1 cellular context compared by ENCODE assay signal in the genomic region with DNA sequence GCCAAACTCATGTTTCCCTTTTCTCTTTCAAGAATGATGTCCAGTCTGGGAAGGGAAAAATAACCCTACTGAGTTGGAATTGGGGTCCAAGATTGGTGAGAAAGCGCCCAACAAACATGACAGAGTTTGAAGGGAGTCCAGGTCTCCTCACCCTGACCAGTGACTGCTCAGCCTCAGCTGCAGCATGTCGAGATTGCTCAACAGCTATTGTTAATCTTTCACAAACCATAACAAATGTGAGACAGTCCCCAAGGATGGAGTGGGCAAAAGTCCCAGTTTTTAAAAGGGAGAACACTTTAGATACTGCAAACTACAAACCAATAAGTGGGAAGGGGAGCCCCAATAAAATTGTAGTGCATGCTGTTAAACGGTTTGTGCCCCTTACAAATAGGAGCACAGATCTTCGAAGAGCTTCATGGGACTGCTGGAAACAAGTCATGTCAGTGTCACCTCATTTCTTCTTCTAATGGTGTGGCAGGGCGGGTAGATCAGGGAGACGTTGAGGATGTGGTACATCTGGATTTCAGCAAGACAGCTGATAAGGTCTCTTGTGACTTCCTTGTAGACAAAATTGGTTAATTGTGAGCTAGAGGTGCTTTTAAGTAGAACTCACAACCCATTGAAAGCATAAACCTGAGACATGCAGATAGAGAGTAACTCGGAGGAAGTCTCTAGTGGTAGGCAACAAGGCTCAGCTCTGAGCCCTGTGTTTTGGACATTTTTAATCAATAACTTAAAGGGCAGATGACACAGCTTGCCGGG.
TF ChIP-seq lines count a peak whose summit lies in the region.

No MANE protein-coding gene starts in this region.

TF ChIP-seq in K562, 482 proteins besides CTCF, POLR2A, EP300 and RAD21 (continued from another document):
- TF ChIP-seq, protein P1, sequence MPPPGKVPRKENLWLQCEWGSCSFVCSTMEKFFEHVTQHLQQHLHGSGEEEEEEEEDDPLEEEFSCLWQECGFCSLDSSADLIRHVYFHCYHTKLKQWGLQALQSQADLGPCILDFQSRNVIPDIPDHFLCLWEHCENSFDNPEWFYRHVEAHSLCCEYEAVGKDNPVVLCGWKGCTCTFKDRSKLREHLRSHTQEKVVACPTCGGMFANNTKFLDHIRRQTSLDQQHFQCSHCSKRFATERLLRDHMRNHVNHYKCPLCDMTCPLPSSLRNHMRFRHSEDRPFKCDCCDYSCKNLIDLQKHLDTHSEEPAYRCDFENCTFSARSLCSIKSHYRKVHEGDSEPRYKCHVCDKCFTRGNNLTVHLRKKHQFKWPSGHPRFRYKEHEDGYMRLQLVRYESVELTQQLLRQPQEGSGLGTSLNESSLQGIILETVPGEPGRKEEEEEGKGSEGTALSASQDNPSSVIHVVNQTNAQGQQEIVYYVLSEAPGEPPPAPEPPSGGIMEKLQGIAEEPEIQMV (tag; conservative IDR thresholded peaks at IDR 0.05; ENCODE audit: low read depth) = no peak
- TF ChIP-seq, protein P2, sequence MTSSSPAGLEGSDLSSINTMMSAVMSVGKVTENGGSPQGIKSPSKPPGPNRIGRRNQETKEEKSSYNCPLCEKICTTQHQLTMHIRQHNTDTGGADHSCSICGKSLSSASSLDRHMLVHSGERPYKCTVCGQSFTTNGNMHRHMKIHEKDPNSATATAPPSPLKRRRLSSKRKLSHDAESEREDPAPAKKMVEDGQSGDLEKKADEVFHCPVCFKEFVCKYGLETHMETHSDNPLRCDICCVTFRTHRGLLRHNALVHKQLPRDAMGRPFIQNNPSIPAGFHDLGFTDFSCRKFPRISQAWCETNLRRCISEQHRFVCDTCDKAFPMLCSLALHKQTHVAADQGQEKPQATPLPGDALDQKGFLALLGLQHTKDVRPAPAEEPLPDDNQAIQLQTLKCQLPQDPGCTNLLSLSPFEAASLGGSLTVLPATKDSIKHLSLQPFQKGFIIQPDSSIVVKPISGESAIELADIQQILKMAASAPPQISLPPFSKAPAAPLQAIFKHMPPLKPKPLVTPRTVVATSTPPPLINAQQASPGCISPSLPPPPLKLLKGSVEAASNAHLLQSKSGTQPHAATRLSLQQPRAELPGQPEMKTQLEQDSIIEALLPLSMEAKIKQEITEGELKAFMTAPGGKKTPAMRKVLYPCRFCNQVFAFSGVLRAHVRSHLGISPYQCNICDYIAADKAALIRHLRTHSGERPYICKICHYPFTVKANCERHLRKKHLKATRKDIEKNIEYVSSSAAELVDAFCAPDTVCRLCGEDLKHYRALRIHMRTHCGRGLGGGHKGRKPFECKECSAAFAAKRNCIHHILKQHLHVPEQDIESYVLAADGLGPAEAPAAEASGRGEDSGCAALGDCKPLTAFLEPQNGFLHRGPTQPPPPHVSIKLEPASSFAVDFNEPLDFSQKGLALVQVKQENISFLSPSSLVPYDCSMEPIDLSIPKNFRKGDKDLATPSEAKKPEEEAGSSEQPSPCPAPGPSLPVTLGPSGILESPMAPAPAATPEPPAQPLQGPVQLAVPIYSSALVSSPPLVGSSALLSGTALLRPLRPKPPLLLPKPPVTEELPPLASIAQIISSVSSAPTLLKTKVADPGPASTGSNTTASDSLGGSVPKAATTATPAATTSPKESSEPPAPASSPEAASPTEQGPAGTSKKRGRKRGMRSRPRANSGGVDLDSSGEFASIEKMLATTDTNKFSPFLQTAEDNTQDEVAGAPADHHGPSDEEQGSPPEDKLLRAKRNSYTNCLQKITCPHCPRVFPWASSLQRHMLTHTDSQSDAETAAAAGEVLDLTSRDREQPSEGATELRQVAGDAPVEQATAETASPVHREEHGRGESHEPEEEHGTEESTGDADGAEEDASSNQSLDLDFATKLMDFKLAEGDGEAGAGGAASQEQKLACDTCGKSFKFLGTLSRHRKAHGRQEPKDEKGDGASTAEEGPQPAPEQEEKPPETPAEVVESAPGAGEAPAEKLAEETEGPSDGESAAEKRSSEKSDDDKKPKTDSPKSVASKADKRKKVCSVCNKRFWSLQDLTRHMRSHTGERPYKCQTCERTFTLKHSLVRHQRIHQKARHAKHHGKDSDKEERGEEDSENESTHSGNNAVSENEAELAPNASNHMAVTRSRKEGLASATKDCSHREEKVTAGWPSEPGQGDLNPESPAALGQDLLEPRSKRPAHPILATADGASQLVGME (CRISPR knock-in tag; IDR thresholded peaks at IDR 0.05) = no peak
- TF ChIP-seq TARDBP (IDR thresholded peaks at IDR 0.05) = no peak
- TF ChIP-seq POLR2H (tag; IDR thresholded peaks at IDR 0.05; ENCODE audit: low read depth) = no peak
- no peak for TF ChIP-seq GTF2E2 (tag; IDR thresholded peaks at IDR 0.05)
- TF ChIP-seq, protein P3, sequence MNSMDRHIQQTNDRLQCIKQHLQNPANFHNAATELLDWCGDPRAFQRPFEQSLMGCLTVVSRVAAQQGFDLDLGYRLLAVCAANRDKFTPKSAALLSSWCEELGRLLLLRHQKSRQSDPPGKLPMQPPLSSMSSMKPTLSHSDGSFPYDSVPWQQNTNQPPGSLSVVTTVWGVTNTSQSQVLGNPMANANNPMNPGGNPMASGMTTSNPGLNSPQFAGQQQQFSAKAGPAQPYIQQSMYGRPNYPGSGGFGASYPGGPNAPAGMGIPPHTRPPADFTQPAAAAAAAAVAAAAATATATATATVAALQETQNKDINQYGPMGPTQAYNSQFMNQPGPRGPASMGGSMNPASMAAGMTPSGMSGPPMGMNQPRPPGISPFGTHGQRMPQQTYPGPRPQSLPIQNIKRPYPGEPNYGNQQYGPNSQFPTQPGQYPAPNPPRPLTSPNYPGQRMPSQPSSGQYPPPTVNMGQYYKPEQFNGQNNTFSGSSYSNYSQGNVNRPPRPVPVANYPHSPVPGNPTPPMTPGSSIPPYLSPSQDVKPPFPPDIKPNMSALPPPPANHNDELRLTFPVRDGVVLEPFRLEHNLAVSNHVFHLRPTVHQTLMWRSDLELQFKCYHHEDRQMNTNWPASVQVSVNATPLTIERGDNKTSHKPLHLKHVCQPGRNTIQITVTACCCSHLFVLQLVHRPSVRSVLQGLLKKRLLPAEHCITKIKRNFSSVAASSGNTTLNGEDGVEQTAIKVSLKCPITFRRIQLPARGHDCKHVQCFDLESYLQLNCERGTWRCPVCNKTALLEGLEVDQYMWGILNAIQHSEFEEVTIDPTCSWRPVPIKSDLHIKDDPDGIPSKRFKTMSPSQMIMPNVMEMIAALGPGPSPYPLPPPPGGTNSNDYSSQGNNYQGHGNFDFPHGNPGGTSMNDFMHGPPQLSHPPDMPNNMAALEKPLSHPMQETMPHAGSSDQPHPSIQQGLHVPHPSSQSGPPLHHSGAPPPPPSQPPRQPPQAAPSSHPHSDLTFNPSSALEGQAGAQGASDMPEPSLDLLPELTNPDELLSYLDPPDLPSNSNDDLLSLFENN (IDR thresholded peaks at IDR 0.05; ENCODE audit: low read depth in 2 of 2, low read length in 2 of 2) = no peak
- no peak for TF ChIP-seq ZBTB1 (CRISPR knock-in tag; IDR thresholded peaks at IDR 0.05; ENCODE audit: borderline replicate concordance, low read depth)
- no peak for TF ChIP-seq PHF20 (IDR thresholded peaks at IDR 0.05; ENCODE audit: partially characterized antibody)
- peak; percentile 59 for TF ChIP-seq L3MBTL2 (IDR thresholded peaks at IDR 0.05)
- TF ChIP-seq ZNF282 (CRISPR knock-in tag; IDR thresholded peaks at IDR 0.05) = no peak
- 0 out of 2 replicates have a peak, but pooled peaks have one; percentile 22 for TF ChIP-seq ELF2 (CRISPR knock-in tag; IDR thresholded peaks at IDR 0.05)
- no peak for TF ChIP-seq HNRNPK (IDR thresholded peaks at IDR 0.05; ENCODE audit: low read depth, low read length, poor library complexity, severe bottlenecking)
